In genomic region chr9:132193227-132194110, GRCh38 we compare ENCODE assay signal across 7 cellular contexts.
"Had no signal": no experiment of that assay in that cellular context is flagged by ENCODE, and none has a peak within 500 bp of the region (broad histone marks: within the 10 kb centered on the region; RNA-seq: fewer than 3 reads in every experiment).

No MANE protein-coding gene starts in this region.

- DNase-seq: activated CD4-positive, alpha-beta memory T cell treated with anti-CD3 and anti-CD28 coated beads for 36 hours; activated naive CD8-positive, alpha-beta T cell treated with anti-CD3 and anti-CD28 coated beads, Interleukin-2, amount 10 ng/mL, durations not matched to agents 7 days and 5 days; activated T-cell treated with anti-CD3 and anti-CD28 coated beads, Interleukin-2, amount 50 U/mL, for 4 hours; aorta; effector memory CD4-positive, alpha-beta T cell; kidney; retina had no signal

- ATAC-seq: activated T-cell treated with anti-CD3 and anti-CD28 coated beads, Interleukin-2, amount 50 U/mL, for 4 hours had no signal
